Comparison of ENCODE assay signal across 16 cellular contexts in genomic region chr4:2071912-2072867, GRCh38. TPM values are rescaled to one million over a fixed set of nuclear protein-coding genes. Genes with fewer than 3 reads are reported as not detected.
DNase-seq lines count a peak whose midpoint lies in the region; ATAC-seq, FAIRE-seq and TF ChIP-seq lines count a peak whose summit lies in the region.
"Had no signal": no experiment of that assay in that cellular context is flagged by ENCODE, and none has a peak within 500 bp of the region (broad histone marks: within the 10 kb centered on the region; RNA-seq: fewer than 3 reads in every experiment).

No MANE protein-coding gene starts in this region.

- H3K4me1 Mint-ChIP-seq in osteocyte (ENCODE audit: unreplicated experiment), result peaks cover 8% of the 10 kb centered on the region
- H3K4me1 Mint-ChIP-seq: activated T-helper 17 cell treated with anti-CD3 and anti-CD28 coated beads, Interleukin-2, amount 50 U/mL, for 72 hours; CD4-positive, CD25-positive, alpha-beta regulatory T cell had no signal

- no peaks in the 10 kb centered on the region for H3K36me3 Mint-ChIP-seq in osteocyte (ENCODE audit: unreplicated experiment)
- H3K36me3 Mint-ChIP-seq: activated CD4-positive, alpha-beta memory T cell treated with anti-CD3 and anti-CD28 coated beads for 36 hours; CD4-positive, CD25-positive, alpha-beta regulatory T cell had no signal

- TF ChIP-seq CTCF in osteocyte (IDR thresholded peaks at IDR 0.05), result no peak

- no peak overlapping the region for H3K4me3 Mint-ChIP-seq in osteocyte (ENCODE audit: unreplicated experiment)
- H3K4me3 Mint-ChIP-seq: activated CD4-positive, alpha-beta memory T cell treated with anti-CD3 and anti-CD28 coated beads for 36 hours; activated T-helper 17 cell treated with anti-CD3 and anti-CD28 coated beads, Interleukin-2, amount 50 U/mL, for 72 hours; CD4-positive, CD25-positive, alpha-beta regulatory T cell had no signal

- H3K27ac Mint-ChIP-seq in osteocyte (ENCODE audit: unreplicated experiment), result no peak overlapping the region
- H3K27ac Mint-ChIP-seq: activated CD4-positive, alpha-beta memory T cell treated with anti-CD3 and anti-CD28 coated beads for 36 hours; activated T-helper 17 cell treated with anti-CD3 and anti-CD28 coated beads, Interleukin-2, amount 50 U/mL, for 72 hours; CD4-positive, CD25-positive, alpha-beta regulatory T cell had no signal

- DNase-seq in H54 (ENCODE audit: insufficient read length, low spot score) (no peak), NCI-H345 (lab: John Stamatoyannopoulos, UW) (peak; percentile 56), hypothalamus (lab: John Stamatoyannopoulos, UW) (peak in 31 of 51 donors; percentile 33 to 86 (median 68)), retina (peak; percentile 40), osteocyte (ENCODE audit: extremely low spot score, unreplicated experiment) (no peak)
- no peak for DNase-seq in stimulated activated CD4-positive, alpha-beta T cell treated with anti-CD3 and anti-CD28 coated beads, Interleukin-4, amount 100 ng/mL, for 24 hours
- DNase-seq: activated CD4-positive, alpha-beta memory T cell treated with anti-CD3 and anti-CD28 coated beads for 36 hours; CD4-positive, CD25-positive, alpha-beta regulatory T cell; effector CD4-positive, alpha-beta T cell; NCI-H1436; stimulated activated CD4-positive, alpha-beta T cell treated with anti-CD3 and anti-CD28 coated beads, Interleukin-1b, Interleukin-23, amount 100 ng/mL, for 48 hours; stimulated activated CD8-positive, alpha-beta memory T cell treated with anti-CD3 and anti-CD28 coated beads, Interleukin-4, amount 100 ng/mL, for 48 hours had no signal

- TF ChIP-seq POLR2A in H54 (IDR thresholded peaks at IDR 0.05; ENCODE audit: low read depth, low read length), result 0 out of 2 replicates have a peak, but pooled peaks have one; percentile 5

- no peaks in the 10 kb centered on the region for H3K9me3 Mint-ChIP-seq in osteocyte (ENCODE audit: unreplicated experiment)
- H3K9me3 Mint-ChIP-seq: activated CD4-positive, alpha-beta memory T cell treated with anti-CD3 and anti-CD28 coated beads for 36 hours; activated T-helper 17 cell treated with anti-CD3 and anti-CD28 coated beads, Interleukin-2, amount 50 U/mL, for 72 hours; CD4-positive, CD25-positive, alpha-beta regulatory T cell had no signal

- no peaks in the 10 kb centered on the region for H3K27me3 Mint-ChIP-seq in osteocyte (ENCODE audit: unreplicated experiment)
- H3K27me3 Mint-ChIP-seq: activated CD4-positive, alpha-beta memory T cell treated with anti-CD3 and anti-CD28 coated beads for 36 hours; activated T-helper 17 cell treated with anti-CD3 and anti-CD28 coated beads, Interleukin-2, amount 50 U/mL, for 72 hours; CD4-positive, CD25-positive, alpha-beta regulatory T cell had no signal

- no peak for FAIRE-seq in H54 (lab: Jason Lieb, UNC)
- FAIRE-seq: GM12892 had no signal

- ATAC-seq in GM21529 (IDR thresholded peaks at IDR 0.05; ENCODE audit: unreplicated experiment), result no peak
- ATAC-seq: activated T-helper 17 cell treated with anti-CD3 and anti-CD28 coated beads, Interleukin-2, amount 50 U/mL, for 72 hours; psoas muscle had no signal

RNA-seq across cellular contexts. Expression of gene NAT8L, which starts 13.1 kb away (rescaled TPM):
- total RNA-seq in osteocyte, result 0.64 and 0.84 TPM in 2 replicates

Comparison
In these comparisons a context has a peak if more than half of its experiments do, and no peak if none do; other contexts are left out.
1. DNase-seq: peak in NCI-H345 (single experiment), hypothalamus (31 of 51) and retina (single experiment); none in H54 (single experiment), osteocyte (single experiment) and stimulated activated CD4-positive, alpha-beta T cell treated with anti-CD3 and anti-CD28 coated beads, Interleukin-4, amount 100 ng/mL, for 24 hours (single experiment).